ENCODE assay signal across 18 cellular contexts in genomic region chr11:83293436-83293732, GRCh38.
"Had no signal": no experiment of that assay in that cellular context is flagged by ENCODE, and none has a peak within 500 bp of the region (broad histone marks: within the 10 kb centered on the region; RNA-seq: fewer than 3 reads in every experiment).

No MANE protein-coding gene starts in this region.

- H3K27me3 Mint-ChIP-seq: central memory CD8-positive, alpha-beta T cell; stimulated activated memory B cell treated with anti-CD40 and anti-IgM and Interleukin-4, amounts not matched to agents 10 μg/mL and 1 μg/mL and 100 μg/mL, for 72 hours had no signal

- H3K27ac Mint-ChIP-seq: mesothelial cell of epicardium, nephron progenitor cell had no signal

- H3K4me1 ChIP-seq: breast epithelium, esophagus squamous epithelium, gastrocnemius medialis, parathyroid adenoma, right atrium auricular region had no signal

- H3K27me3 ChIP-seq: breast epithelium, esophagus squamous epithelium, gastrocnemius medialis, right atrium auricular region, tibial nerve had no signal

- H3K4me1 Mint-ChIP-seq: nephron progenitor cell had no signal

- DNase-seq: activated CD8-positive, alpha-beta memory T cell treated with anti-CD3 and anti-CD28 coated beads for 24 hours; effector CD8-positive, alpha-beta T cell; esophagus squamous epithelium; gastrocnemius medialis; glutamatergic neuron; left colon; stimulated activated CD4-positive, alpha-beta T cell treated with anti-CD3 and anti-CD28 coated beads, Interleukin-1b, Interleukin-23, amount 100 ng/mL, for 48 hours had no signal

- H3K4me3 Mint-ChIP-seq: nephron progenitor cell had no signal

- H3K27ac ChIP-seq: breast epithelium, epithelial cell of prostate, esophagus squamous epithelium, gastrocnemius medialis, parathyroid adenoma, right atrium auricular region, tibial nerve had no signal

- H3K9me3 Mint-ChIP-seq: activated naive CD4-positive, alpha-beta T cell treated with anti-CD3 and anti-CD28 coated beads, Interleukin-2, amount 50 U/mL, for 72 hours; central memory CD8-positive, alpha-beta T cell; mesothelial cell of epicardium; naive B cell; nephron progenitor cell; stimulated activated memory B cell treated with anti-CD40 and anti-IgM and Interleukin-4, amounts not matched to agents 10 μg/mL and 1 μg/mL and 100 μg/mL, for 72 hours had no signal
